In the genomic region with DNA sequence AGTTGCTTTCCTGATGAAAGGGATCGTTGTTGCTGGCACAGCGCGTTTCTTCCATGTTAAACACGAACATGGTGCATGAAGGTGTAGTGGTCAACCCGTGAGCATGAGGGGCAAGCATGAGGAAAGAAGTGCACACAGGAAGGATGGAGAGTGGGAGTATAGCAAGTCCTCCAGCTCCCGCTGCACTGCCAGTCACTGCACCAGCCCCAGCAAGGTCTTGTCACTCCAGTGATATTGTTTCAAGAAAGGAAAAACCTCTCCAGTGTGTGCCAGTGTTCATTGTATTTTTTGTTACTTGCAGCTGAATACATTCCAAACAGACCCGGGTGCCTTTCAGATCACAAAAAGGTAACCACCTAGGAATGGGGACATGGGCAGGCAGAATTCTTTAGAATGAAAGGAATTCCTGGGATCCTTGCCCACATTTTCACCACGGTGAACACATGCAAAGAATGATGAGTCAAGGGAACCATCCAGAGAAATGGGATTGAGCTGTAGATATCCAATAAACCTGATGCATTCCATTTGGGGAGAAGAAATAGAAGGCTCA, we compare ENCODE assay signal across 9 cellular contexts.
DNase-seq lines count a peak whose midpoint lies in the region; ATAC-seq and TF ChIP-seq lines count a peak whose summit lies in the region.
"Had no signal": no experiment of that assay in that cellular context is flagged by ENCODE, and none has a peak within 500 bp of the region (broad histone marks: within the 10 kb centered on the region; RNA-seq: fewer than 3 reads in every experiment).

No MANE protein-coding gene starts in this region.

- H4K20me1 ChIP-seq in PC-9 (ENCODE audit: insufficient read depth), result no peaks in the 10 kb centered on the region

- no peak overlapping the region for H2BK12ac ChIP-seq in neuronal stem cell (ENCODE audit: low read length)

- no peak overlapping the region for H3K14ac ChIP-seq in neuronal stem cell (ENCODE audit: low read length)

- no peak overlapping the region for H2BK15ac ChIP-seq in neuronal stem cell (ENCODE audit: low read length)

- H3K36me3 Mint-ChIP-seq in endodermal cell (ENCODE audit: low read depth), result no peaks in the 10 kb centered on the region
- peaks cover 2% of the 10 kb centered on the region for H3K36me3 Mint-ChIP-seq in activated CD8-positive, alpha-beta memory T cell treated with anti-CD3 and anti-CD28 coated beads, Interleukin-2, amount 10 ng/mL, durations not matched to agents 7 days and 5 days

- intact Hi-C loops in PC-9 (cut with micrococcal nuclease; ENCODE audit: unreplicated experiment), result loop anchor here (1.0 kb wide), 1 partner anchor 10 kb away; no protein-coding TSS in a partner anchor

- H3K36me3 ChIP-seq in PC-9 (ENCODE audit: low read depth) (peaks cover 5% of the 10 kb centered on the region; the same call in 1 of the 2 replicates), endodermal cell (ENCODE audit: control insufficient read depth, insufficient read depth, low read length) (no peaks in the 10 kb centered on the region), neuronal stem cell (replicated peaks in 1 of 2; ENCODE audit: control insufficient read depth in 2 of 2, insufficient read depth in 2 of 2, low read length in 2 of 2) (no peaks in the 10 kb centered on the region)

- H3K4me2 ChIP-seq in PC-9 (peak overlapping the region; percentile 76), neuronal stem cell (ENCODE audit: insufficient read depth, low read length, poor library complexity, severe bottlenecking) (no peak overlapping the region)

- TF ChIP-seq CTCF in PC-9 (conservative IDR thresholded peaks at IDR 0.05), result no peak
- TF ChIP-seq CTCF in endodermal cell (conservative IDR thresholded peaks at IDR 0.05), result no peak

- peak; percentile 89 for DNase-seq in ELR (ENCODE audit: low read depth)
- DNase-seq in PC-9, result peak; percentile 79 to 94
- DNase-seq in endodermal cell, result peak; percentile 47
- no peak for DNase-seq in neuronal stem cell (ENCODE audit: low spot score)
- DNase-seq in activated CD8-positive, alpha-beta memory T cell treated with anti-CD3 and anti-CD28 coated beads, Interleukin-2, amount 10 ng/mL, durations not matched to agents 7 days and 5 days, result no peak
- no peak for DNase-seq in central memory CD4-positive, alpha-beta T cell
- DNase-seq: activated CD4-positive, CD25-positive, alpha-beta regulatory T cell treated with anti-CD3 and anti-CD28 coated beads, Interleukin-2, amount 50 U/mL, for 72 hours had no signal

- no peak overlapping the region for H2BK120ac ChIP-seq in neuronal stem cell (ENCODE audit: low read depth, low read length)

- POLR2A ChIA-PET in PC-9 (lab: Charles Lee; ENCODE audit: unreplicated experiment), result interaction anchor here (0.5 to 2.0 kb wide), 10 partner anchors 17 to 326 kb away, joined by 3 to 23 read pairs (median 4); no protein-coding TSS in a partner anchor

- H3K18ac ChIP-seq in neuronal stem cell (ENCODE audit: low read length), result peak overlapping the region; percentile 5

- no peak overlapping the region for H3K4ac ChIP-seq in neuronal stem cell (ENCODE audit: low read length)

- no peak overlapping the region for H3K4me3 ChIP-seq in PC-9
- no peak overlapping the region for H3K4me3 ChIP-seq in endodermal cell (ENCODE audit: low read length)
- H3K4me3 ChIP-seq in neuronal stem cell (ENCODE audit: low read length in 2 of 2), result no peak overlapping the region

- H2BK5ac ChIP-seq in neuronal stem cell (ENCODE audit: low read length), result no peak overlapping the region

- H2AK5ac ChIP-seq in neuronal stem cell (ENCODE audit: low read depth, low read length), result no peak overlapping the region

- H3K27me3 Mint-ChIP-seq in endodermal cell (ENCODE audit: insufficient read depth), result no peaks in the 10 kb centered on the region
- H3K27me3 Mint-ChIP-seq in activated CD8-positive, alpha-beta memory T cell treated with anti-CD3 and anti-CD28 coated beads, Interleukin-2, amount 10 ng/mL, durations not matched to agents 7 days and 5 days, result no peaks in the 10 kb centered on the region

- H3K9me3 Mint-ChIP-seq in endodermal cell, result no peaks in the 10 kb centered on the region
- H3K9me3 Mint-ChIP-seq in activated CD8-positive, alpha-beta memory T cell treated with anti-CD3 and anti-CD28 coated beads, Interleukin-2, amount 10 ng/mL, durations not matched to agents 7 days and 5 days (ENCODE audit: low read depth), result no peaks in the 10 kb centered on the region

- peaks cover 23% of the 10 kb centered on the region for H3K79me2 ChIP-seq in PC-9 (ENCODE audit: low read depth)

- H4K91ac ChIP-seq in neuronal stem cell (ENCODE audit: low read depth, low read length, poor library complexity), result no peak overlapping the region

- H3K4me1 ChIP-seq in PC-9 (replicated peaks; ENCODE audit: insufficient read depth) (peaks cover 68% of the 10 kb centered on the region), endodermal cell (ENCODE audit: control insufficient read depth, insufficient read depth, low read length) (peaks cover 21% of the 10 kb centered on the region), neuronal stem cell (ENCODE audit: control insufficient read depth in 2 of 2, insufficient read depth in 1 of 2, low read depth in 1 of 2, low read length in 2 of 2) (peaks cover 24 to 26% of the 10 kb centered on the region in 2 donors)

- H4K8ac ChIP-seq in neuronal stem cell (ENCODE audit: low read depth, low read length), result no peak overlapping the region

- no peak overlapping the region for H3K9ac ChIP-seq in endodermal cell (ENCODE audit: extremely low read depth, low read length, poor library complexity, severe bottlenecking)
- H3K9ac ChIP-seq in neuronal stem cell (ENCODE audit: low read depth, low read length, poor library complexity), result no peak overlapping the region

- CTCF ChIA-PET in PC-9 (lab: Charles Lee), result interaction anchor here (1.0 kb wide), 1 partner anchor 107 kb away, joined by 3 read pairs; no protein-coding TSS in a partner anchor
- CTCF ChIA-PET in activated CD8-positive, alpha-beta memory T cell treated with anti-CD3 and anti-CD28 coated beads, Interleukin-2, amount 10 ng/mL, durations not matched to agents 7 days and 5 days (lab: Charles Lee), result no interaction called here

- no peak overlapping the region for H3K4me3 Mint-ChIP-seq in endodermal cell
- no peak overlapping the region for H3K4me3 Mint-ChIP-seq in activated CD8-positive, alpha-beta memory T cell treated with anti-CD3 and anti-CD28 coated beads, Interleukin-2, amount 10 ng/mL, durations not matched to agents 7 days and 5 days

- H3K27ac Mint-ChIP-seq in endodermal cell, result no peak overlapping the region
- H3K27ac Mint-ChIP-seq in activated CD8-positive, alpha-beta memory T cell treated with anti-CD3 and anti-CD28 coated beads, Interleukin-2, amount 10 ng/mL, durations not matched to agents 7 days and 5 days, result no peak overlapping the region

- H3K79me1 ChIP-seq in neuronal stem cell (ENCODE audit: low read depth, low read length), result no peaks in the 10 kb centered on the region

- peaks cover 60% of the 10 kb centered on the region for H3F3A ChIP-seq in PC-9 (ENCODE audit: insufficient read depth, low read depth)

- peak overlapping the region; percentile 97 for H3K27ac ChIP-seq in PC-9
- no peak overlapping the region for H3K27ac ChIP-seq in endodermal cell (ENCODE audit: low read depth, low read length)
- peak overlapping the region; percentile 32 for H3K27ac ChIP-seq in neuronal stem cell (replicated peaks; ENCODE audit: low read length)

- H3K27me3 ChIP-seq in PC-9 (ENCODE audit: insufficient read depth, low read depth) (no peaks in the 10 kb centered on the region), endodermal cell (ENCODE audit: control insufficient read depth, insufficient read depth, low read length, poor library complexity, severe bottlenecking) (no peaks in the 10 kb centered on the region), neuronal stem cell (ENCODE audit: control insufficient read depth in 3 of 3, insufficient read depth in 3 of 3, low read depth in 1 of 3, low read length in 3 of 3) (no peaks in the 10 kb centered on the region)

- peaks cover 5% of the 10 kb centered on the region for H3K9me3 ChIP-seq in PC-9 (ENCODE audit: insufficient read depth, low read depth)
- H3K9me3 ChIP-seq in endodermal cell (ENCODE audit: control insufficient read depth, low read length), result peaks cover 6% of the 10 kb centered on the region
- peaks cover 0 to 2% of the 10 kb centered on the region in 2 donors for H3K9me3 ChIP-seq in neuronal stem cell (replicated peaks in 1 of 2; ENCODE audit: control insufficient read depth in 2 of 2, insufficient read depth in 1 of 2, low read depth in 1 of 2, low read length in 2 of 2)

- WGBS in endodermal cell (ENCODE audit: insufficient coverage in 1 of 2, insufficient read length in 1 of 2), 2 experiments, result 90 to 92% methylated on average over 7 to 8 of the region's 8 CpGs
- no CpG with 5 or more reads among the region's 8 CpGs for WGBS in neuronal stem cell (ENCODE audit: extremely low coverage in 2 of 2, insufficient read length in 2 of 2, insufficient replicate concordance in 1 of 2), 2 donors

- no peak overlapping the region for H2AFZ ChIP-seq in PC-9
- H2AFZ ChIP-seq in neuronal stem cell (ENCODE audit: low read length), result no peak overlapping the region

- ATAC-seq in activated CD8-positive, alpha-beta memory T cell treated with anti-CD3 and anti-CD28 coated beads, Interleukin-2, amount 10 ng/mL, durations not matched to agents 7 days and 5 days, result no peak
- no peak for ATAC-seq in HG03520 (IDR thresholded peaks at IDR 0.05; ENCODE audit: unreplicated experiment)
- no peak for ATAC-seq in GM21528 (IDR thresholded peaks at IDR 0.05; ENCODE audit: low FRiP score, unreplicated experiment)

- no peaks in the 10 kb centered on the region for H3K9me2 ChIP-seq in PC-9 (ENCODE audit: insufficient read depth)

- BruUV-seq in PC-9 (replicated peaks; lab: Mats Ljungman, UMichigan), result no TSS peak

- H3K4me1 Mint-ChIP-seq in endodermal cell, result peaks cover 65% of the 10 kb centered on the region
- peaks cover 4% of the 10 kb centered on the region for H3K4me1 Mint-ChIP-seq in activated CD8-positive, alpha-beta memory T cell treated with anti-CD3 and anti-CD28 coated beads, Interleukin-2, amount 10 ng/mL, durations not matched to agents 7 days and 5 days

- H3K23ac ChIP-seq in neuronal stem cell (ENCODE audit: low read depth, low read length, poor library complexity), result no peak overlapping the region

Comparison
In these comparisons a context has a peak if more than half of its experiments do, and no peak if none do; other contexts are left out.
1. DNase-seq: peak in ELR (single experiment), PC-9 (2 of 2) and endodermal cell (single experiment); none in neuronal stem cell (single experiment), activated CD8-positive, alpha-beta memory T cell treated with anti-CD3 and anti-CD28 coated beads, Interleukin-2, amount 10 ng/mL, durations not matched to agents 7 days and 5 days (single experiment) and central memory CD4-positive, alpha-beta T cell (single experiment).